18 cellular contexts compared by ENCODE assay signal in the genomic region with DNA sequence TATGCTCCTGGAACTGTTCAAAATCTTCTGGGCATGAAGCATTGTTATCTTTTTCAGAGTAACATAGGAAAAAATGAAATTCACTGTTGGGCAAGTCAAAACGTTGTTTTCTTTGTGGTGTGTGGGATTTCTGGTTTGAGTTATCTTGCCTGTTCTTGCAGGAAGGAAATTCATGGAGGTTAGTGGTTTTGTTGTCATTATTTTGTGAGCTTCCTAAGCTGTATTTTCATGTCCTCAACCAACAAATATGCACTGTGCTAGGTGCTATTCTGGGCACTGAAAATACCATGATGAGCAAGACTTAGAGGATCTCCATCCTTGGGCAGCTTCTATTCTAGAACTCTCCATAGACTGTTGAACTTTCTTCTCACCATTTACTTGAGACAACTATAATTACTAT. TPM values are rescaled to one million over a fixed set of nuclear protein-coding genes. Genes with fewer than 3 reads are reported as not detected.
A peak's percentile ranks its signal among the peaks of the same experiment; 100 is the strongest.
DNase-seq lines count a peak whose midpoint lies in the region; ATAC-seq, FAIRE-seq and TF ChIP-seq lines count a peak whose summit lies in the region.
"Had no signal": no experiment of that assay in that cellular context is flagged by ENCODE, and none has a peak within 500 bp of the region (broad histone marks: within the 10 kb centered on the region; RNA-seq: fewer than 3 reads in every experiment).

No MANE protein-coding gene starts in this region.

- no peaks in the 10 kb centered on the region for H3K9me3 ChIP-seq in BLaER1 treated with 17β-estradiol and CSF1 and Interleukin-3, amounts not matched to agents 10 nM and 100 nM (replicated peaks in 1 of 11)
- no peaks in the 10 kb centered on the region for H3K9me3 ChIP-seq in SJCRH30 (replicated peaks)
- H3K9me3 ChIP-seq: adrenal gland, Caco-2, heart left ventricle, pancreas had no signal

- H3K9ac ChIP-seq in BLaER1 treated with 17β-estradiol and CSF1 and Interleukin-3, amounts not matched to agents 10 nM and 100 nM = no peak overlapping the region

- TF ChIP-seq CTCF in HL-60 (IDR thresholded peaks at IDR 0.05; ENCODE audit: insufficient read depth, low read length) = no peak
- no peak for TF ChIP-seq CTCF in foreskin keratinocyte (conservative IDR thresholded peaks at IDR 0.05)

- H3K4me3 Mint-ChIP-seq in T-helper 2 cell treated with Interferon-gamma antibody and Interleukin-4, amounts not matched to agents 5 μg/mL and 100 μg/mL, for 36 hours = peak overlapping the region; percentile 52

- H4K20me1 ChIP-seq in BLaER1 treated with 17β-estradiol and CSF1 and Interleukin-3, amounts not matched to agents 10 nM and 100 nM = no peaks in the 10 kb centered on the region

- peak overlapping the region; percentile 4 to 70 (median 53); a peak in 21 of 22 replicates for H3K4me2 ChIP-seq in BLaER1 treated with 17β-estradiol and CSF1 and Interleukin-3, amounts not matched to agents 10 nM and 100 nM

- no peaks in the 10 kb centered on the region for H3K27me3 ChIP-seq in BLaER1 treated with 17β-estradiol and CSF1 and Interleukin-3, amounts not matched to agents 10 nM and 100 nM
- H3K27me3 ChIP-seq in HL-60 (ENCODE audit: insufficient read depth, poor library complexity, severe bottlenecking) (no peaks in the 10 kb centered on the region), foreskin keratinocyte (no peaks in the 10 kb centered on the region), SJCRH30 (no peaks in the 10 kb centered on the region)
- H3K27me3 ChIP-seq: adrenal gland, heart left ventricle, pancreas had no signal

- POLR2A ChIA-PET in HEK293T (lab: Yijun Ruan, JAX) = no interaction called here

- peaks cover 31% of the 10 kb centered on the region for H3K4me1 Mint-ChIP-seq in T-helper 2 cell treated with Interferon-gamma antibody and Interleukin-4, amounts not matched to agents 5 μg/mL and 100 μg/mL, for 36 hours (ENCODE audit: low read depth)

- H3K36me3 ChIP-seq in BLaER1 treated with 17β-estradiol and CSF1 and Interleukin-3, amounts not matched to agents 10 nM and 100 nM = no peaks in the 10 kb centered on the region
- H3K36me3 ChIP-seq in SJCRH30 = no peaks in the 10 kb centered on the region
- H3K36me3 ChIP-seq: adrenal gland, heart left ventricle, pancreas had no signal

- H3K27ac Mint-ChIP-seq in T-helper 2 cell treated with Interferon-gamma antibody and Interleukin-4, amounts not matched to agents 5 μg/mL and 100 μg/mL, for 36 hours = peak overlapping the region; percentile 4

- peaks cover 24 to 35% (median 29%) of the 10 kb centered on the region in 10 experiments for H3K4me1 ChIP-seq in BLaER1 treated with 17β-estradiol and CSF1 and Interleukin-3, amounts not matched to agents 10 nM and 100 nM
- H3K4me1 ChIP-seq in foreskin keratinocyte (peaks cover 7% of the 10 kb centered on the region), SJCRH30 (no peaks in the 10 kb centered on the region)
- H3K4me1 ChIP-seq: Caco-2, pancreas had no signal

- DNase-seq in HL-60 (ENCODE audit: low read depth in 1 of 2, low spot score in 1 of 2) (peak in 1 of 2 experiments; percentile 24), foreskin keratinocyte (peak; percentile 94 to 98), NCI-H2196 (lab: John Stamatoyannopoulos, UW; ENCODE audit: unreplicated experiment) (no peak), HEK293T (ENCODE audit: extremely low spot score) (no peak), GM12891 (ENCODE audit: insufficient read length, low spot score) (no peak), SJCRH30 (no peak)
- DNase-seq in T-helper 2 cell treated with Interferon-gamma antibody and Interleukin-4, amounts not matched to agents 5 μg/mL and 100 μg/mL, for 36 hours (ENCODE audit: low spot score) = peak; percentile 37
- DNase-seq: adrenal gland; Caco-2; effector CD4-positive, alpha-beta T cell; heart left ventricle; left ventricle myocardium superior; NCI-H510A treated with DMSO at 0.1 percent for 48 hours; pancreas had no signal

- H3K27ac ChIP-seq in BLaER1 treated with 17β-estradiol and CSF1 and Interleukin-3, amounts not matched to agents 10 nM and 100 nM = no peak overlapping the region
- H3K27ac ChIP-seq in HL-60 (replicated peaks) (peak overlapping the region; percentile 46), foreskin keratinocyte (no peak overlapping the region), SJCRH30 (no peak overlapping the region)
- H3K27ac ChIP-seq: adrenal gland, heart left ventricle, pancreas had no signal

- CTCF ChIA-PET in HEK293T (lab: Yijun Ruan, JAX) = no interaction called here

- no peak overlapping the region for H3K4me3 ChIP-seq in BLaER1 treated with 17β-estradiol and CSF1 and Interleukin-3, amounts not matched to agents 10 nM and 100 nM
- H3K4me3 ChIP-seq in HL-60 (replicated peaks; ENCODE audit: insufficient read depth, low read length) = no peak overlapping the region
- H3K4me3 ChIP-seq in SJCRH30 = no peak overlapping the region
- H3K4me3 ChIP-seq: adrenal gland, heart left ventricle, pancreas had no signal

- peak; percentile 38 for ATAC-seq in foreskin keratinocyte
- ATAC-seq: activated CD4-positive, CD25-positive, alpha-beta regulatory T cell treated with anti-CD3 and anti-CD28 coated beads, Interleukin-2, amount 50 U/mL, for 24 hours; heart left ventricle; left ventricle myocardium superior; pancreas; Right ventricle myocardium inferior had no signal

- no peaks in the 10 kb centered on the region for H3K9me3 Mint-ChIP-seq in T-helper 2 cell treated with Interferon-gamma antibody and Interleukin-4, amounts not matched to agents 5 μg/mL and 100 μg/mL, for 36 hours

- H3K27me3 Mint-ChIP-seq in T-helper 2 cell treated with Interferon-gamma antibody and Interleukin-4, amounts not matched to agents 5 μg/mL and 100 μg/mL, for 36 hours (ENCODE audit: low read depth) = peaks cover 14% of the 10 kb centered on the region

- H3K36me3 Mint-ChIP-seq in T-helper 2 cell treated with Interferon-gamma antibody and Interleukin-4, amounts not matched to agents 5 μg/mL and 100 μg/mL, for 36 hours (ENCODE audit: low read depth) = no peaks in the 10 kb centered on the region

- TF ChIP-seq POLR2A in GM12891 (IDR thresholded peaks at IDR 0.05; ENCODE audit: low read depth, low read length) = no peak

- no peak for FAIRE-seq in GM12891 (lab: Jason Lieb, UNC)
- FAIRE-seq: H54, pancreas had no signal

TF ChIP-seq in HEK293T, 16 proteins besides CTCF, POLR2A, EP300 and RAD21:
- TF ChIP-seq SUZ12 (IDR thresholded peaks at IDR 0.05) = no peak
- no peak for TF ChIP-seq L3MBTL2 (conservative IDR thresholded peaks at IDR 0.05)
- TF ChIP-seq FOXK2 (IDR thresholded peaks at IDR 0.05) = no peak
- TF ChIP-seq FOXM1 (IDR thresholded peaks at IDR 0.05; ENCODE audit: borderline replicate concordance) = no peak
- TF ChIP-seq ELF4 (IDR thresholded peaks at IDR 0.05) = no peak
- TF ChIP-seq SP1 (IDR thresholded peaks at IDR 0.05) = no peak
- no peak for TF ChIP-seq ARNT (IDR thresholded peaks at IDR 0.05)
- no peak for TF ChIP-seq LEF1 (IDR thresholded peaks at IDR 0.05; ENCODE audit: borderline replicate concordance)
- TF ChIP-seq, protein P1, sequence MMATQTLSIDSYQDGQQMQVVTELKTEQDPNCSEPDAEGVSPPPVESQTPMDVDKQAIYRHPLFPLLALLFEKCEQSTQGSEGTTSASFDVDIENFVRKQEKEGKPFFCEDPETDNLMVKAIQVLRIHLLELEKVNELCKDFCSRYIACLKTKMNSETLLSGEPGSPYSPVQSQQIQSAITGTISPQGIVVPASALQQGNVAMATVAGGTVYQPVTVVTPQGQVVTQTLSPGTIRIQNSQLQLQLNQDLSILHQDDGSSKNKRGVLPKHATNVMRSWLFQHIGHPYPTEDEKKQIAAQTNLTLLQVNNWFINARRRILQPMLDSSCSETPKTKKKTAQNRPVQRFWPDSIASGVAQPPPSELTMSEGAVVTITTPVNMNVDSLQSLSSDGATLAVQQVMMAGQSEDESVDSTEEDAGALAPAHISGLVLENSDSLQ (IDR thresholded peaks at IDR 0.05) = no peak
- no peak for TF ChIP-seq CTBP1 (IDR thresholded peaks at IDR 0.05; ENCODE audit: borderline replicate concordance)
- TF ChIP-seq HDGF (IDR thresholded peaks at IDR 0.05; ENCODE audit: borderline replicate concordance) = no peak
- TF ChIP-seq NFRKB (IDR thresholded peaks at IDR 0.05) = no peak
- no peak for TF ChIP-seq FOXA1 (IDR thresholded peaks at IDR 0.05)
- TF ChIP-seq ZNF384 (IDR thresholded peaks at IDR 0.05) = no peak
- no peak for TF ChIP-seq BHLHE40 (IDR thresholded peaks at IDR 0.05; ENCODE audit: borderline replicate concordance)
- TF ChIP-seq TARDBP (IDR thresholded peaks at IDR 0.05) = no peak

TF ChIP-seq in GM12891, 5 proteins besides CTCF, POLR2A, EP300 and RAD21:
- TF ChIP-seq PAX5 (IDR thresholded peaks at IDR 0.05; ENCODE audit: insufficient read depth, low read length, severe bottlenecking) (no peak), SPI1 (IDR thresholded peaks at IDR 0.05; ENCODE audit: low read depth, low read length) (no peak), TAF1 (IDR thresholded peaks at IDR 0.05; ENCODE audit: low read depth, low read length) (no peak), POLR2AphosphoS5 (IDR thresholded peaks at IDR 0.05; ENCODE audit: low read depth, low read length) (no peak), POU2F2 (IDR thresholded peaks at IDR 0.05; ENCODE audit: low read depth, low read length) (no peak)
TF ChIP-seq in GM12891: peak in this region for 0.

RNA-seq across cellular contexts. Expression of a gene that starts 16.9 kb away (rescaled TPM):
- not detected in 2 replicates for total RNA-seq in foreskin keratinocyte
- not detected in 2 replicates for polyA plus RNA-seq in foreskin keratinocyte
- 1.1 TPM for polyA plus RNA-seq in GM12891 (2012; ENCODE audit: low read depth, missing spikeins)
- not detected in 2 replicates for total RNA-seq in SJCRH30 (2014; rRNA removed; shearing (Covaris generic))
- total RNA-seq: adrenal gland, Caco-2, heart left ventricle, Right ventricle myocardium inferior had no signal
- polyA plus RNA-seq: adrenal gland, heart left ventricle had no signal

Comparison
In these comparisons a context has a peak if more than half of its experiments do, and no peak if none do; other contexts are left out.
1. DNase-seq: peak in T-helper 2 cell treated with Interferon-gamma antibody and Interleukin-4, amounts not matched to agents 5 μg/mL and 100 μg/mL, for 36 hours (single experiment) and foreskin keratinocyte (2 of 2); none in NCI-H2196 (single experiment), HEK293T (single experiment), GM12891 (single experiment) and SJCRH30 (0 of 2).